In the genomic region with DNA sequence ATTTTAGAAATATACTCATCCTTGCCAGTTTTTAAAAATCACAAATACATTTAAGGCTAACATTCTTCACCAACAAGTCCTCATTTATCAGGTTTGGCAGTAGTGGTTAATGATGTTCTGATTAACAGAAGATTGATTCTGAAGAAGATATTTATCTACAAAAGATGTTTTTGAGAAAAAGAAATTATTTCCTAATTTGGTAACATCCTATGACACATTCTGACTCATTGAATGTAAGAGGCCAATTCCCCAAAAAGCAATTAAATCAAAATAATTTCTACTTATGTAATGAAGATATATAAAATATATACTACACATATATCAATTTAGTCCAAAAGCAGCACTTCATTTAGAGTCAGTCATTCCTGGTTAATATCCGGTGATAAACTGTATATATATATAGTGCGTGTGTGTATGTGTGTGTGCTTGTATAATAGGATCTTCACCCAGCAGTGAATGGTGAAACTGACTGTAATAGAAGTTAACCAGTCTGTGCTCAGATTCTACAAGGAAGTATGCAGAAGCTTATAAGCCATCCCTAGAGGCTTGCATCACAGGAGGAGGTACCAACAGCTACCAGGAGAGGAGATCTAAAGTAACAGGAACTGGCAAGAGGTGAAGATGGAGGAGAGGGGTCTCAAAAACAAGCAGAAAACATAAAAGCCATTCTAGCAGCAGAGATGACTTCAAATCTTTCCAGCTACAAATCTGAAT, we compare ENCODE assay signal across 15 cellular contexts.
A peak's percentile ranks its signal among the peaks of the same experiment; 100 is the strongest.
DNase-seq lines count a peak whose midpoint lies in the region; ATAC-seq and TF ChIP-seq lines count a peak whose summit lies in the region.
"Had no signal": no experiment of that assay in that cellular context is flagged by ENCODE, and none has a peak within 500 bp of the region (broad histone marks: within the 10 kb centered on the region; RNA-seq: fewer than 3 reads in every experiment).

No MANE protein-coding gene starts in this region.

- H3K9ac ChIP-seq in IMR-90 (ENCODE audit: low read depth, low read length) (no peak overlapping the region), colonic mucosa (ENCODE audit: low read depth in 2 of 2, low read length in 2 of 2) (no peak overlapping the region)

- no peaks in the 10 kb centered on the region for H3K9me1 ChIP-seq in IMR-90 (ENCODE audit: insufficient read depth, low read length)

- H3K9me3 ChIP-seq in IMR-90 (ENCODE audit: control insufficient read depth, insufficient read depth, low read length) (no peaks in the 10 kb centered on the region), colonic mucosa (no peaks in the 10 kb centered on the region)

- BruUV-seq in IMR-90 (replicated peaks; lab: Mats Ljungman, UMichigan): no TSS peak

- ATAC-seq in IMR-90 (ENCODE audit: low read depth): peak; percentile 85
- peak; percentile 79 for ATAC-seq in left colon

- no peak overlapping the region for H3K56ac ChIP-seq in IMR-90 (ENCODE audit: extremely low read depth, insufficient read depth, low read length)

- H4K91ac ChIP-seq in IMR-90 (ENCODE audit: insufficient read depth, low read depth, low read length): 0 out of 2 replicates have a peak overlapping the region, but pooled peaks have one; percentile 32

- no peak for TF ChIP-seq RAD21 in IMR-90 (IDR thresholded peaks at IDR 0.05; ENCODE audit: low read length)

- H3K36me3 ChIP-seq in IMR-90 (ENCODE audit: control insufficient read depth, insufficient read depth, low read length): no peaks in the 10 kb centered on the region
- H3K36me3 ChIP-seq in colonic mucosa: no peaks in the 10 kb centered on the region

- no peaks in the 10 kb centered on the region for H3K79me1 ChIP-seq in IMR-90 (ENCODE audit: low read depth in 1 of 2, low read length in 2 of 2)

- peaks cover 4% of the 10 kb centered on the region for H3K4me1 ChIP-seq in IMR-90 (ENCODE audit: control insufficient read depth, insufficient read depth, low read length)
- no peaks in the 10 kb centered on the region for H3K4me1 ChIP-seq in colonic mucosa

- H4K8ac ChIP-seq in IMR-90 (ENCODE audit: low read depth in 2 of 2, low read length in 2 of 2): peak overlapping the region in 1 of 2 experiments; percentile 37; a peak in 3 of 4 replicates

- dilution Hi-C loops in IMR-90 (cut with HindIII; ENCODE audit: low sequenced_read_pairs, unreplicated experiment): no loop called here

- no peak overlapping the region for H2BK20ac ChIP-seq in IMR-90 (ENCODE audit: low read depth, low read length)

- H3K14ac ChIP-seq in IMR-90 (replicated peaks; ENCODE audit: low read depth, low read length): no peak overlapping the region

- no peak overlapping the region for H2AK9ac ChIP-seq in IMR-90 (replicated peaks; ENCODE audit: low read depth, low read length, poor library complexity)

- H3K23ac ChIP-seq in IMR-90 (ENCODE audit: low read depth, low read length): no peak overlapping the region

- no peak overlapping the region for H3K4me2 ChIP-seq in IMR-90 (ENCODE audit: low read depth, low read length)

- CTCF ChIA-PET in IMR-90 (lab: Yijun Ruan, JAX): interaction anchor here (1.0 kb wide), 1 partner anchor 11 kb away, joined by 3 read pairs; no protein-coding TSS in a partner anchor
- CTCF ChIA-PET in RWPE1 (lab: Yijun Ruan, JAX): no interaction called here

- no peak overlapping the region for H2BK15ac ChIP-seq in IMR-90 (ENCODE audit: low read depth, low read length)

- POLR2A ChIA-PET in IMR-90 (lab: Charles Lee; ENCODE audit: unreplicated experiment) (no interaction called here), RWPE1 (lab: Yijun Ruan, JAX; ENCODE audit: low non-redundant PET) (no interaction called here)

- TF ChIP-seq CTCF in AG09319 (IDR thresholded peaks at IDR 0.05; ENCODE audit: low read depth, low read length): no peak
- TF ChIP-seq CTCF in IMR-90 (conservative IDR thresholded peaks at IDR 0.05; ENCODE audit: low read depth, low read length): no peak
- TF ChIP-seq CTCF in RWPE1 (conservative IDR thresholded peaks at IDR 0.05; ENCODE audit: low read depth): no peak
- no peak for TF ChIP-seq CTCF in colonic mucosa (IDR thresholded peaks at IDR 0.05)

- H3K4me3 ChIP-seq in IMR-90 (ENCODE audit: insufficient read depth, low read depth, low read length) (no peak overlapping the region), colonic mucosa (no peak overlapping the region)

- no peak overlapping the region for H2BK5ac ChIP-seq in IMR-90 (ENCODE audit: low read depth, low read length, poor library complexity, severe bottlenecking)

- peak overlapping the region; percentile 46 for H3K18ac ChIP-seq in IMR-90 (ENCODE audit: low read depth, low read length)

- intact Hi-C loops in IMR-90 (cut with micrococcal nuclease) (no loop called here), left colon (cut with DNase I, micrococcal nuclease) (no loop called here), colonic mucosa (cut with DNase I) (no loop called here)

- H3K27ac ChIP-seq in IMR-90 (ENCODE audit: insufficient read depth, low read length) (no peak overlapping the region), RWPE1 (no peak overlapping the region), colonic mucosa (no peak overlapping the region)

- TF ChIP-seq POLR2A in IMR-90 (IDR thresholded peaks at IDR 0.05; ENCODE audit: low read depth, low read length): no peak

- in situ Hi-C loops in IMR-90 (cut with MboI; ENCODE audit: low sequenced_read_pairs): no loop called here

- H4K5ac ChIP-seq in IMR-90 (ENCODE audit: low read depth, low read length): peak overlapping the region; percentile 55; the same call in 1 of the 2 replicates

- no CpG with 5 or more reads among the region's 2 CpGs for WGBS in IMR-90 (ENCODE audit: extremely low coverage in 2 of 2, insufficient read length in 1 of 2), 2 experiments

- no peak overlapping the region for H2BK120ac ChIP-seq in IMR-90 (ENCODE audit: low read depth, low read length)

- no peak overlapping the region for H3K4ac ChIP-seq in IMR-90 (ENCODE audit: low read depth, low read length)

- no peaks in the 10 kb centered on the region for H4K20me1 ChIP-seq in IMR-90 (ENCODE audit: insufficient read depth, low read length)

- H2AK5ac ChIP-seq in IMR-90 (ENCODE audit: low read depth, low read length): no peak overlapping the region; the same call in 1 of the 2 replicates

- H3K27me3 ChIP-seq in IMR-90 (ENCODE audit: control insufficient read depth, insufficient read depth, low read length) (no peaks in the 10 kb centered on the region), colonic mucosa (no peaks in the 10 kb centered on the region)

- no peak overlapping the region for H2AFZ ChIP-seq in IMR-90 (replicated peaks; ENCODE audit: low read length, poor library complexity)

- DNase-seq in AG09319 (ENCODE audit: extremely low read depth, low read depth) (peak; percentile 23), IMR-90 (peak; percentile 73), astrocyte of the hippocampus (ENCODE audit: low read depth, low spot score) (peak; percentile 4), left colon (no peak), mucosa of gallbladder (ENCODE audit: low spot score) (no peak), RWPE1 (ENCODE audit: low spot score) (no peak), colonic mucosa (no peak), NCI-H1417 (lab: John Stamatoyannopoulos, UW) (no peak)
- DNase-seq: activated CD8-positive, alpha-beta memory T cell treated with anti-CD3 and anti-CD28 coated beads, Interleukin-2, amount 50 U/mL, for 4 hours; aorta; CD4-positive, alpha-beta T cell; erythroblast; kidney; MM.1S; stimulated activated naive CD4-positive, alpha-beta T cell had no signal

TF ChIP-seq in IMR-90, 13 proteins besides CTCF, POLR2A, EP300 and RAD21:
- TF ChIP-seq SMC3 (IDR thresholded peaks at IDR 0.05; ENCODE audit: low read depth, low read length) (no peak), FOS (IDR thresholded peaks at IDR 0.05; ENCODE audit: low read depth, low read length) (no peak), CEBPB (IDR thresholded peaks at IDR 0.05; ENCODE audit: low read depth, low read length) (peak; percentile 62; the same call in 1 of the 2 replicates)

Comparison
In these comparisons a context has a peak if more than half of its experiments do, and no peak if none do; other contexts are left out.
1. DNase-seq: peak in AG09319 (single experiment), IMR-90 (single experiment) and astrocyte of the hippocampus (single experiment); none in left colon (0 of 2), mucosa of gallbladder (single experiment), RWPE1 (single experiment), colonic mucosa (single experiment) and NCI-H1417 (0 of 3).